In the genomic region with DNA sequence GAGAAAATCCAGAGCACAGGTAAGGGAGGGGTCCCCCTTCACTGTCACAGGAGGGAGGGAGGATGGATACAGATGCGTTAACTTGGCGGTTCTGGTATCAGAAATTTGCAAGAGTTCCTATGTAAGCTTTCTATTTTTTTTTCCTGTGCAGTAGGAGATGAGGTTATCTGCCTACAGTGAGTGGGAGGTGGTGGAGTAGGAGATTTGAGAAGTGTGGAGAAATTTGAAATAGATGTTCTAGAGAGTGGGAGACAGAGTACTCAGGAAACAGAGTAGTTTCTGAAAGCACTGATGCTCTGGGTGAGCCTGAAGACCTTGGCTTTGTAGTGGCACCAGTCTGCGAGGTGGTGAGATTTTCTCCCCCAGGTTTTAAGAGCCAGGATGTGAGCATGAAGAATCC, we compare ENCODE assay signal across 7 cellular contexts.
"Had no signal": no experiment of that assay in that cellular context is flagged by ENCODE, and none has a peak within 500 bp of the region (broad histone marks: within the 10 kb centered on the region; RNA-seq: fewer than 3 reads in every experiment).

No MANE protein-coding gene starts in this region.

- H3K27ac ChIP-seq: GM23248 had no signal

- H3K9me3 ChIP-seq: HAP-1 had no signal

- H3K4me1 ChIP-seq: HAP-1 had no signal

- H3K4me3 ChIP-seq: GM23248, HAP-1, K562 had no signal

- H3K36me3 ChIP-seq: HAP-1 had no signal

- H3K9ac ChIP-seq: GM23248 had no signal

- DNase-seq: GM23248, GOT3, H7, IMR-90 had no signal

- ATAC-seq: HCT116, K562 had no signal
